ENCODE assay signal across 1 cellular context in the genomic region with DNA sequence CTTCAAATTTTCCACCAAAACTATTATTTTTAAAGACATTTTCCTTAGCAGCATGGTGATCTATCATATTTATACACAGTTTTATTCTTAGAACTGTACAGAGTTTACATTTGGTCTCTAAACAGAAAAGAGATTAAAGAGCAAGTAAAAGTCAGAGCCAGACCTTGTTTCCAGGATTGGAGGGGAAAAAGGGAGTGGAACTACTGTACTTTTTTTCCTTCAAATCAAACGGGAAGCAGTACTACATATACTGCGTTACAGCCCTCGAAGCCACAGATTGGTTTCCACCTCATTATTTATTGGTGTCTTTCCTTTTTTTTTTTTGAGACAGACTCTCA.
TF ChIP-seq lines count a peak whose summit lies in the region.

No MANE protein-coding gene starts in this region.

TF ChIP-seq in HCT116, 20 proteins besides CTCF, POLR2A, EP300 and RAD21:
- no peak for TF ChIP-seq FOSL1 (IDR thresholded peaks at IDR 0.05; ENCODE audit: low read depth)
